23 cellular contexts compared by ENCODE assay signal in genomic region chr6:83878902-83879644, GRCh38. TPM values are rescaled to one million over a fixed set of nuclear protein-coding genes. Genes with fewer than 3 reads are reported as not detected.
"Had no signal": no experiment of that assay in that cellular context is flagged by ENCODE, and none has a peak within 500 bp of the region (broad histone marks: within the 10 kb centered on the region; RNA-seq: fewer than 3 reads in every experiment).

No MANE protein-coding gene starts in this region.

- H3K4me1 ChIP-seq: breast epithelium, gastrocnemius medialis, heart left ventricle, parathyroid adenoma, upper lobe of right lung had no signal

- H3K9me3 ChIP-seq: adrenal gland, breast epithelium, gastrocnemius medialis, heart left ventricle, neutrophil, sigmoid colon, spleen, upper lobe of right lung had no signal

- H3K4me3 Mint-ChIP-seq: natural killer cell had no signal

- H3K36me3 Mint-ChIP-seq: activated naive CD4-positive, alpha-beta T cell treated with anti-CD3 and anti-CD28 coated beads, Interleukin-2, amount 50 U/mL, for 72 hours; natural killer cell had no signal

- H3K27ac ChIP-seq: adrenal gland, breast epithelium, gastrocnemius medialis, heart left ventricle, neutrophil, parathyroid adenoma, sigmoid colon, spleen, upper lobe of right lung had no signal

- ATAC-seq: activated naive CD4-positive, alpha-beta T cell treated with anti-CD3 and anti-CD28 coated beads, Interleukin-2, amount 50 U/mL, for 72 hours; gastrocnemius medialis; heart left ventricle; left ventricle myocardium superior; natural killer cell; upper lobe of right lung had no signal

- H3K36me3 ChIP-seq: adrenal gland, breast epithelium, gastrocnemius medialis, heart left ventricle, sigmoid colon, upper lobe of right lung had no signal

- H3K4me3 ChIP-seq: adrenal gland, breast epithelium, gastrocnemius medialis, heart left ventricle, sigmoid colon, spleen, upper lobe of right lung had no signal

- H3K9me3 Mint-ChIP-seq: activated naive CD4-positive, alpha-beta T cell treated with anti-CD3 and anti-CD28 coated beads, Interleukin-2, amount 50 U/mL, for 72 hours; natural killer cell had no signal

- H3K27ac Mint-ChIP-seq: natural killer cell had no signal

- DNase-seq: activated CD4-positive, alpha-beta T cell treated with anti-CD3 and anti-CD28 coated beads, Interleukin-2, amount 50 U/mL, for 4 hours; activated gamma-delta T cell treated with Interleukin-2 at 50 U/mL for 16 hours; adrenal gland; effector CD4-positive, alpha-beta T cell; gastrocnemius medialis; heart left ventricle; left ventricle myocardium superior; mesendoderm; natural killer cell; sigmoid colon; spleen; stimulated activated CD4-positive, alpha-beta T cell treated with anti-CD3 and anti-CD28 coated beads, Interleukin-4, amount 100 ng/mL, for 4 hours; stimulated activated naive CD4-positive, alpha-beta T cell; T1000; upper lobe of right lung had no signal

RNA-seq across cellular contexts. Expression of gene RIPPLY2, which starts 25.9 kb away (rescaled TPM):
- total RNA-seq: activated CD8-positive, alpha-beta memory T cell treated with anti-CD3 and anti-CD28 coated beads for 36 hours; activated naive CD4-positive, alpha-beta T cell treated with anti-CD3 and anti-CD28 coated beads, Interleukin-2, amount 50 U/mL, for 72 hours; astrocyte; breast epithelium; gastrocnemius medialis; heart left ventricle; kidney epithelial cell; left ventricle myocardium superior; natural killer cell; sigmoid colon; spleen; T-helper 1 cell treated with Interleukin-12 subunit alpha and Interleukin-12 subunit beta and Interleukin-4 antibody, amounts not matched to agents 30 ng/mL and 1 ng/mL, for 36 hours; upper lobe of right lung had no signal
